In genomic region chr5:107248065-107248695, GRCh38 we compare ENCODE assay signal across 8 cellular contexts.
DNase-seq lines count a peak whose midpoint lies in the region; ATAC-seq, FAIRE-seq and TF ChIP-seq lines count a peak whose summit lies in the region.

No MANE protein-coding gene starts in this region.

- no peak overlapping the region for H3K27ac ChIP-seq in VCaP

- no peaks in the 10 kb centered on the region for H3K36me3 Mint-ChIP-seq in neural crest cell (ENCODE audit: low read depth)

- H3K4me3 ChIP-seq in GM12875 (ENCODE audit: low read depth, low read length) (no peak overlapping the region), fibroblast of mammary gland (ENCODE audit: control insufficient read depth, low read depth, low read length) (no peak overlapping the region)

- peak; percentile 53 for DNase-seq in Ammon's horn (ENCODE audit: low spot score)
- peak; percentile 58 for DNase-seq in fibroblast of mammary gland (ENCODE audit: low read depth)
- DNase-seq in neural crest cell (ENCODE audit: low read depth, low spot score): peak; percentile 57
- DNase-seq in GM12891 (ENCODE audit: insufficient read length, low spot score): no peak

- peaks cover 6% of the 10 kb centered on the region for H3K4me1 Mint-ChIP-seq in neural crest cell

- peak; percentile 75 for TF ChIP-seq CTCF in GM12875 (IDR thresholded peaks at IDR 0.05; ENCODE audit: borderline replicate concordance, insufficient read depth, low read depth, low read length)
- peak; percentile 90 for TF ChIP-seq CTCF in LNCAP (IDR thresholded peaks at IDR 0.05)
- TF ChIP-seq CTCF in VCaP (conservative IDR thresholded peaks at IDR 0.05): peak; percentile 68
- peak; percentile 83 for TF ChIP-seq CTCF in fibroblast of mammary gland (conservative IDR thresholded peaks at IDR 0.05; ENCODE audit: control insufficient read depth, insufficient read depth, low read depth, low read length)
- peak; percentile 76 for TF ChIP-seq CTCF in neural crest cell (conservative IDR thresholded peaks at IDR 0.05)

- H3K4me3 Mint-ChIP-seq in neural crest cell: no peak overlapping the region

- no peak for TF ChIP-seq POLR2A in GM12891 (IDR thresholded peaks at IDR 0.05; ENCODE audit: low read depth, low read length)

- no peak for ATAC-seq in HG02588 (IDR thresholded peaks at IDR 0.05; ENCODE audit: unreplicated experiment)

- H3K27me3 Mint-ChIP-seq in neural crest cell (ENCODE audit: low read depth): no peaks in the 10 kb centered on the region

- H3K9me3 Mint-ChIP-seq in neural crest cell: no peaks in the 10 kb centered on the region

- FAIRE-seq in GM12891 (lab: Jason Lieb, UNC): no peak

- no peak overlapping the region for H3K27ac Mint-ChIP-seq in neural crest cell (ENCODE audit: unreplicated experiment)

TF ChIP-seq in GM12891, 5 proteins besides CTCF, POLR2A, EP300 and RAD21:
- no peak for TF ChIP-seq PAX5 (IDR thresholded peaks at IDR 0.05; ENCODE audit: insufficient read depth, low read length, severe bottlenecking)
- no peak for TF ChIP-seq POLR2AphosphoS5 (IDR thresholded peaks at IDR 0.05; ENCODE audit: low read depth, low read length)
- TF ChIP-seq POU2F2 (IDR thresholded peaks at IDR 0.05; ENCODE audit: low read depth, low read length): no peak
- no peak for TF ChIP-seq SPI1 (IDR thresholded peaks at IDR 0.05; ENCODE audit: low read depth, low read length)
- TF ChIP-seq TAF1 (IDR thresholded peaks at IDR 0.05; ENCODE audit: low read depth, low read length): no peak
